16 cellular contexts compared by ENCODE assay signal in the genomic region with DNA sequence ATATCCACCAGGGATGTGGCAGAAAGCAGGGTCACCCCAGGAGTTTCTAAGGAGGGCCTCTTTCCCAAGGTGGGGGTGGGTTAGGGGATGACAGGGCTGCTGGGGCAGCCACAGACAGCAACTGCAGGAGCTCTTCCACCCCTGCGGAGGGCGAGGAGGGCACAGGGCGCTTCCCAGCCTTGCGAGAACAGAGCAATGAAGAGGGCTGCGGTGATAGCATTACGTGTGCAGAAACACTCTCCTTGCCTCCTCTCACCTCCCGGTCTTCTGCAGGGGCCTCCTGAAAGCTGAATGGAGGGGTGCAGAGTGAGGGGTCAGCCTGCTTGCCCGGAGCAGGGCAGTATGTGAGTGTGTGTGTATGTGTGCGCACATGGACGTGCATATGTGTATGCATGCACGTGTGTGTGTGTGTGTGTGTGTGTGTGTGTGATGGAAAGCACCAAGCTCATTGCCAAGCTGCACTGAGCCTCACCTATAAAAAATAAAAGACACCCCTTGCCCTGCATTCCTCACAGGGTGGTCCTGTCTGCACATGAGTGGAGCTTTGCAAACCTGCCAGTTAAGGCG. TPM values are rescaled to one million over a fixed set of nuclear protein-coding genes. Genes with fewer than 3 reads are reported as not detected.
DNase-seq lines count a peak whose midpoint lies in the region; ATAC-seq and TF ChIP-seq lines count a peak whose summit lies in the region.
"Had no signal": no experiment of that assay in that cellular context is flagged by ENCODE, and none has a peak within 500 bp of the region (broad histone marks: within the 10 kb centered on the region; RNA-seq: fewer than 3 reads in every experiment).

No MANE protein-coding gene starts in this region.

- H3K36me3 ChIP-seq in heart right ventricle (no peaks in the 10 kb centered on the region), aorta (ENCODE audit: control insufficient read depth in 1 of 2, insufficient read depth in 2 of 2, low read length in 1 of 2) (no peaks in the 10 kb centered on the region)

- H3K27ac Mint-ChIP-seq in activated CD4-positive, alpha-beta memory T cell treated with anti-CD3 and anti-CD28 coated beads for 36 hours, result no peak overlapping the region
- H3K27ac Mint-ChIP-seq: activated naive CD8-positive, alpha-beta T cell treated with anti-CD3 and anti-CD28 coated beads, Interleukin-2, amount 50 U/mL, for 24 hours; mesothelial cell of epicardium had no signal

- no peak overlapping the region for H3K4me3 Mint-ChIP-seq in activated CD4-positive, alpha-beta memory T cell treated with anti-CD3 and anti-CD28 coated beads for 36 hours
- H3K4me3 Mint-ChIP-seq: activated naive CD8-positive, alpha-beta T cell treated with anti-CD3 and anti-CD28 coated beads, Interleukin-2, amount 50 U/mL, for 24 hours; mesothelial cell of epicardium had no signal

- no peaks in the 10 kb centered on the region for H3K9me3 ChIP-seq in heart right ventricle
- H3K9me3 ChIP-seq in right cardiac atrium (ENCODE audit: control insufficient read depth, low read length), result no peaks in the 10 kb centered on the region
- H3K9me3 ChIP-seq in aorta (ENCODE audit: control insufficient read depth, low read length), result no peaks in the 10 kb centered on the region

- CTCF ChIA-PET in activated CD4-positive, alpha-beta memory T cell treated with anti-CD3 and anti-CD28 coated beads for 36 hours (lab: Charles Lee), result no interaction called here

- 84 to 87% methylated on average over 12 of the region's 12 CpGs for WGBS in heart right ventricle, 2 donors
- 74% methylated on average over 12 of the region's 12 CpGs for WGBS in right cardiac atrium
- WGBS in aorta, 2 donors, result 78 to 84% methylated on average over 12 of the region's 12 CpGs

- H3K4me1 ChIP-seq in heart right ventricle (peaks cover 0 to 59% (median 10%) of the 10 kb centered on the region in 9 donors), right cardiac atrium (ENCODE audit: control insufficient read depth, insufficient read depth, low read length) (peaks cover 7% of the 10 kb centered on the region), aorta (ENCODE audit: control insufficient read depth in 1 of 2, insufficient read depth in 2 of 2, low read length in 2 of 2) (peaks cover 0 to 5% of the 10 kb centered on the region in 2 donors)

- POLR2A ChIA-PET in activated CD4-positive, alpha-beta memory T cell treated with anti-CD3 and anti-CD28 coated beads for 36 hours (lab: Charles Lee), result no interaction called here

- peak overlapping the region in 6 of 10 donors; percentile 37 to 93 (median 79) for H3K27ac ChIP-seq in heart right ventricle
- no peak overlapping the region for H3K27ac ChIP-seq in right cardiac atrium (ENCODE audit: low read length)
- peak overlapping the region; percentile 92 for H3K27ac ChIP-seq in layer of hippocampus (ENCODE audit: low read depth, low read length)
- no peak overlapping the region for H3K27ac ChIP-seq in aorta (ENCODE audit: low read depth in 1 of 2, low read length in 2 of 2)

- no peaks in the 10 kb centered on the region for H3K36me3 Mint-ChIP-seq in activated CD4-positive, alpha-beta memory T cell treated with anti-CD3 and anti-CD28 coated beads for 36 hours

- DNase-seq in heart right ventricle (no peak), right cardiac atrium (no peak), sciatic nerve (ENCODE audit: low spot score) (no peak), aorta (no peak), DMS 273 (lab: John Stamatoyannopoulos, UW; ENCODE audit: unreplicated experiment) (no peak)
- DNase-seq in activated CD4-positive, alpha-beta memory T cell treated with anti-CD3 and anti-CD28 coated beads for 36 hours, result no peak
- DNase-seq: activated CD4-positive, alpha-beta T cell treated with anti-CD3 and anti-CD28 coated beads for 1 hour; activated naive CD8-positive, alpha-beta T cell treated with anti-CD3 and anti-CD28 coated beads, Interleukin-2, amount 50 U/mL, for 24 hours; KBM-7; NCI-H146; NCI-H510A treated with DMSO at 0.1 percent for 48 hours had no signal

- ATAC-seq in heart right ventricle (peak in 4 of 8 donors; percentile 3 to 27 (median 8)), right cardiac atrium (no peak), sciatic nerve (peak; percentile 4), aorta (ENCODE audit: low FRiP score) (peak; percentile 4), GM19328 (IDR thresholded peaks at IDR 0.05; ENCODE audit: unreplicated experiment) (no peak)
- ATAC-seq: activated naive CD8-positive, alpha-beta T cell treated with anti-CD3 and anti-CD28 coated beads, Interleukin-2, amount 50 U/mL, for 24 hours had no signal

- intact Hi-C loops in heart right ventricle (cut with DNase I) (no loop called here), right cardiac atrium (cut with DNase I) (no loop called here), sciatic nerve (cut with DNase I) (no loop called here), aorta (cut with DNase I) (no loop called here)
- intact Hi-C loops in activated CD4-positive, alpha-beta memory T cell treated with anti-CD3 and anti-CD28 coated beads for 36 hours (cut with micrococcal nuclease), result no loop called here

- H3K4me3 ChIP-seq in heart right ventricle (peak overlapping the region in 1 of 10 donors; percentile 41), right cardiac atrium (ENCODE audit: low read length) (no peak overlapping the region), aorta (ENCODE audit: low read length in 2 of 2) (no peak overlapping the region)

- H3K4me1 Mint-ChIP-seq in activated CD4-positive, alpha-beta memory T cell treated with anti-CD3 and anti-CD28 coated beads for 36 hours (ENCODE audit: low read depth), result peaks cover 4% of the 10 kb centered on the region

- no peaks in the 10 kb centered on the region for H3K27me3 Mint-ChIP-seq in activated CD4-positive, alpha-beta memory T cell treated with anti-CD3 and anti-CD28 coated beads for 36 hours
- H3K27me3 Mint-ChIP-seq: activated naive CD8-positive, alpha-beta T cell treated with anti-CD3 and anti-CD28 coated beads, Interleukin-2, amount 50 U/mL, for 24 hours had no signal

- peaks cover 7% of the 10 kb centered on the region for H3K9me3 Mint-ChIP-seq in activated CD4-positive, alpha-beta memory T cell treated with anti-CD3 and anti-CD28 coated beads for 36 hours

- H3K27me3 ChIP-seq in heart right ventricle (no peaks in the 10 kb centered on the region), right cardiac atrium (ENCODE audit: control insufficient read depth, insufficient read depth) (no peaks in the 10 kb centered on the region), layer of hippocampus (ENCODE audit: control insufficient read depth, insufficient read depth, low read length) (no peaks in the 10 kb centered on the region), aorta (ENCODE audit: control insufficient read depth in 1 of 2, insufficient read depth in 2 of 2, low read length in 1 of 2) (no peaks in the 10 kb centered on the region)

- no peak for TF ChIP-seq CTCF in heart right ventricle (IDR thresholded peaks at IDR 0.05)

RNA-seq across cellular contexts. Expression of gene IL1R2, which starts 29.4 kb away (rescaled TPM):
- total RNA-seq in heart right ventricle, result 1 to 10 TPM in 4 of 10 donors, under 1 TPM in 4, not detected in 2; 0.34 to 3.0 (median 0.80) TPM
- 1 to 10 TPM; 1.9 to 9.4 TPM for polyA plus RNA-seq in heart right ventricle
- total RNA-seq in right cardiac atrium, result 1 to 10 TPM in 3 of 4 donors, not detected in 1; 3.0 to 4.3 (median 3.9) TPM
- 1.9 TPM for polyA plus RNA-seq in right cardiac atrium
- 5.7 TPM for total RNA-seq in sciatic nerve
- total RNA-seq in aorta, result 10 to 100 TPM in 1 of 2 donors, 1 to 10 TPM in 1; 3.3 to 38.3 TPM
- polyA plus RNA-seq in aorta, result 1 to 10 TPM in 1 of 2 donors, under 1 TPM in 1; 0.97 to 9.3 TPM
- 10 to 100 TPM; 35.6 to 36.2 TPM for total RNA-seq in activated CD4-positive, alpha-beta memory T cell treated with anti-CD3 and anti-CD28 coated beads for 36 hours
- total RNA-seq: A673, H1, mesothelial cell of epicardium had no signal

Comparison
In these comparisons a context has a peak if more than half of its experiments do, and no peak if none do; other contexts are left out.
1. H3K27ac ChIP-seq: peak in heart right ventricle (6 of 10) and layer of hippocampus (single experiment); none in right cardiac atrium (single experiment) and aorta (0 of 2).
2. ATAC-seq: peak in sciatic nerve (single experiment) and aorta (single experiment); none in right cardiac atrium (0 of 2) and GM19328 (single experiment).